ENCODE assay signal across 21 cellular contexts in genomic region chr7:129469930-129470329, GRCh38.
"Had no signal": no experiment of that assay in that cellular context is flagged by ENCODE, and none has a peak within 500 bp of the region (broad histone marks: within the 10 kb centered on the region; RNA-seq: fewer than 3 reads in every experiment).

No MANE protein-coding gene starts in this region.

- DNase-seq: activated B cell treated with CpG ODN at 0.5 μM for 24 hours; activated naive CD4-positive, alpha-beta T cell; effector CD8-positive, alpha-beta T cell; left cardiac atrium; left ventricle myocardium superior; naive B cell; nephron progenitor cell; ovary; retina; sigmoid colon; small intestine; stimulated activated CD4-positive, alpha-beta T cell treated with anti-CD3 and anti-CD28 coated beads, Interleukin-4, amount 100 ng/mL, for 24 hours; T-helper 2 cell had no signal

- ATAC-seq: activated naive CD4-positive, alpha-beta T cell treated with anti-CD3 and anti-CD28 coated beads, Interleukin-2, amount 50 U/mL, for 72 hours; left cardiac atrium; left ventricle myocardium superior; stimulated activated effector memory CD8-positive, alpha-beta T cell treated with anti-CD3 and anti-CD28 coated beads, Interleukin-12 subunit alpha, Interleukin-12 subunit beta, amount 100 ng/mL, for 72 hours had no signal

- H3K9me3 Mint-ChIP-seq: activated B cell treated with CpG ODN at 0.5 μM for 24 hours; activated naive CD4-positive, alpha-beta T cell treated with anti-CD3 and anti-CD28 coated beads, Interleukin-2, amount 50 U/mL, for 72 hours; central memory CD8-positive, alpha-beta T cell; mesothelial cell of epicardium; naive B cell; stimulated activated effector memory CD8-positive, alpha-beta T cell treated with anti-CD3 and anti-CD28 coated beads, Interleukin-12 subunit alpha, Interleukin-12 subunit beta, amount 100 ng/mL, for 72 hours; stimulated activated naive CD8-positive, alpha-beta T cell treated with anti-CD3 and anti-CD28 coated beads, Interleukin-15, Interleukin-2, amounts not matched to agents 100 ng/mL and 50 ng/mL, for 24 hours had no signal

- H3K27me3 Mint-ChIP-seq: activated B cell treated with CpG ODN at 0.5 μM for 24 hours; central memory CD8-positive, alpha-beta T cell; naive B cell; progenitor cell of endocrine pancreas; stimulated activated naive CD8-positive, alpha-beta T cell treated with anti-CD3 and anti-CD28 coated beads, Interleukin-15, Interleukin-2, amounts not matched to agents 100 ng/mL and 50 ng/mL, for 24 hours had no signal

- H3K36me3 ChIP-seq: breast epithelium, ovary, sigmoid colon, thoracic aorta had no signal

- H3K27ac ChIP-seq: breast epithelium, ovary, sigmoid colon, thoracic aorta had no signal

- H3K4me1 Mint-ChIP-seq: activated B cell treated with CpG ODN at 0.5 μM for 24 hours; central memory CD8-positive, alpha-beta T cell; naive B cell; nephron progenitor cell had no signal

- H3K4me3 ChIP-seq: breast epithelium, ovary, sigmoid colon, thoracic aorta had no signal

- H3K4me1 ChIP-seq: breast epithelium, sigmoid colon had no signal

- H3K9me3 ChIP-seq: breast epithelium, ovary, sigmoid colon, thoracic aorta had no signal

- H3K27me3 ChIP-seq: breast epithelium, ovary, sigmoid colon had no signal

- H3K27ac Mint-ChIP-seq: activated B cell treated with CpG ODN at 0.5 μM for 24 hours; mesothelial cell of epicardium; nephron progenitor cell; progenitor cell of endocrine pancreas; stimulated activated effector memory CD8-positive, alpha-beta T cell treated with anti-CD3 and anti-CD28 coated beads, Interleukin-12 subunit alpha, Interleukin-12 subunit beta, amount 100 ng/mL, for 72 hours; stimulated activated naive CD8-positive, alpha-beta T cell treated with anti-CD3 and anti-CD28 coated beads, Interleukin-15, Interleukin-2, amounts not matched to agents 100 ng/mL and 50 ng/mL, for 24 hours had no signal

- H3K4me3 Mint-ChIP-seq: activated B cell treated with CpG ODN at 0.5 μM for 24 hours; central memory CD8-positive, alpha-beta T cell; mesothelial cell of epicardium; naive B cell; nephron progenitor cell; stimulated activated effector memory CD8-positive, alpha-beta T cell treated with anti-CD3 and anti-CD28 coated beads, Interleukin-12 subunit alpha, Interleukin-12 subunit beta, amount 100 ng/mL, for 72 hours; stimulated activated naive CD8-positive, alpha-beta T cell treated with anti-CD3 and anti-CD28 coated beads, Interleukin-15, Interleukin-2, amounts not matched to agents 100 ng/mL and 50 ng/mL, for 24 hours had no signal

- H3K36me3 Mint-ChIP-seq: naive B cell had no signal
